ENCODE assay signal across 30 cellular contexts in genomic region chr14:81433378-81433777, GRCh38. TPM values are rescaled to one million over a fixed set of nuclear protein-coding genes. Genes with fewer than 3 reads are reported as not detected.
DNase-seq lines count a peak whose midpoint lies in the region; ATAC-seq, FAIRE-seq and TF ChIP-seq lines count a peak whose summit lies in the region.
"Had no signal": no experiment of that assay in that cellular context is flagged by ENCODE, and none has a peak within 500 bp of the region (broad histone marks: within the 10 kb centered on the region; RNA-seq: fewer than 3 reads in every experiment).

No MANE protein-coding gene starts in this region.

- intact Hi-C loops in mammary epithelial cell (cut with micrococcal nuclease) (no loop called here), MCF 10A (cut with micrococcal nuclease) (loop anchor here (10.0 kb wide), 1 partner anchor 69 kb away; no protein-coding TSS in a partner anchor), PC-3 (cut with micrococcal nuclease) (no loop called here)

- no peak overlapping the region for H3K14ac ChIP-seq in H1 (ENCODE audit: insufficient read length)

- in situ Hi-C loops in mammary epithelial cell (cut with MboI; ENCODE audit: low sequenced_read_pairs in 2 of 2): no loop called here

- no peak overlapping the region for H3K27ac Mint-ChIP-seq in MCF 10A (ENCODE audit: low read depth, unreplicated experiment)
- no peak overlapping the region for H3K27ac Mint-ChIP-seq in activated naive CD8-positive, alpha-beta T cell treated with anti-CD3 and anti-CD28 coated beads, Interleukin-2, amount 50 U/mL, for 24 hours
- H3K27ac Mint-ChIP-seq: activated B cell treated with CpG ODN at 0.5 μM for 24 hours; activated CD4-positive, alpha-beta T cell treated with anti-CD3 and anti-CD28 coated beads, Interleukin-2, amount 10 ng/mL, durations not matched to agents 7 days and 5 days; activated naive CD8-positive, alpha-beta T cell; CD4-positive, CD25-positive, alpha-beta regulatory T cell; naive thymus-derived CD4-positive, alpha-beta T cell; stimulated activated naive B cell treated with anti-CD40 and anti-IgM and Interleukin-4, amounts not matched to agents 10 μg/mL and 1 μg/mL and 100 μg/mL, for 72 hours; T-cell had no signal

- TF ChIP-seq CTCF in mammary epithelial cell (conservative IDR thresholded peaks at IDR 0.05 in 1 of 2, IDR thresholded peaks at IDR 0.05 in 1 of 2; ENCODE audit: extremely low read depth in 1 of 2, insufficient read depth in 1 of 2, low read depth in 1 of 2, low read length in 2 of 2): no peak
- no peak for TF ChIP-seq CTCF in MCF 10A (IDR thresholded peaks at IDR 0.05; ENCODE audit: unreplicated experiment)
- TF ChIP-seq CTCF in H1 (IDR thresholded peaks at IDR 0.05; ENCODE audit: control extremely low read depth in 1 of 3, insufficient read depth in 1 of 3, low read depth in 1 of 3, low read length in 3 of 3): no peak
- TF ChIP-seq CTCF in liver (IDR thresholded peaks at IDR 0.05; ENCODE audit: low read depth, low read length, missing input control): no peak
- TF ChIP-seq CTCF in PC-3 (conservative IDR thresholded peaks at IDR 0.05; ENCODE audit: low read depth, low read length): no peak

- POLR2A ChIA-PET in MCF 10A (lab: Yijun Ruan, JAX): interaction anchor here (1.0 to 6.6 kb wide), 3 partner anchors 27 to 110 kb away, joined by 3 to 78 read pairs (median 10); partner anchors contain the start of gene STON2
- POLR2A ChIA-PET in H1 (lab: Charles Lee; ENCODE audit: partially characterized antibody): interaction anchor here (1.4 kb wide), 1 partner anchor 8 kb away, joined by 5 read pairs; no protein-coding TSS in a partner anchor
- POLR2A ChIA-PET in PC-3 (lab: Charles Lee; ENCODE audit: unreplicated experiment): interaction anchor here (0.6 kb wide), 1 partner anchor 20 kb away, joined by 3 read pairs; no protein-coding TSS in a partner anchor

- H3K56ac ChIP-seq in H1 (replicated peaks; ENCODE audit: insufficient read length, low read depth, low read length): no peak overlapping the region

- no peak overlapping the region for H2BK20ac ChIP-seq in H1 (ENCODE audit: low read length)

- peaks cover 10% of the 10 kb centered on the region for H3K4me1 Mint-ChIP-seq in MCF 10A (ENCODE audit: insufficient read depth, unreplicated experiment)
- H3K4me1 Mint-ChIP-seq in activated naive CD8-positive, alpha-beta T cell treated with anti-CD3 and anti-CD28 coated beads, Interleukin-2, amount 50 U/mL, for 24 hours: peaks cover 12% of the 10 kb centered on the region

- H2BK12ac ChIP-seq in H1 (ENCODE audit: low read depth, low read length): no peak overlapping the region; the same call in 1 of the 2 replicates

- H4K20me1 ChIP-seq in mammary epithelial cell (ENCODE audit: insufficient read depth, low read length) (no peaks in the 10 kb centered on the region), H1 (replicated peaks in 1 of 2; ENCODE audit: control insufficient read depth in 1 of 2, insufficient read depth in 2 of 2, low read length in 2 of 2) (peaks cover 0 to 2% of the 10 kb centered on the region in 2 experiments), PC-3 (ENCODE audit: low read length) (no peaks in the 10 kb centered on the region)

- no peak overlapping the region for H3K4me3 Mint-ChIP-seq in MCF 10A (ENCODE audit: unreplicated experiment)
- H3K4me3 Mint-ChIP-seq in activated naive CD8-positive, alpha-beta T cell treated with anti-CD3 and anti-CD28 coated beads, Interleukin-2, amount 50 U/mL, for 24 hours: no peak overlapping the region
- H3K4me3 Mint-ChIP-seq: activated B cell treated with CpG ODN at 0.5 μM for 24 hours; activated CD4-positive, alpha-beta T cell treated with anti-CD3 and anti-CD28 coated beads, Interleukin-2, amount 10 ng/mL, durations not matched to agents 7 days and 5 days; activated naive CD8-positive, alpha-beta T cell; naive thymus-derived CD4-positive, alpha-beta T cell; stimulated activated naive B cell treated with anti-CD40 and anti-IgM and Interleukin-4, amounts not matched to agents 10 μg/mL and 1 μg/mL and 100 μg/mL, for 72 hours; T-cell had no signal

- H3K79me2 ChIP-seq in mammary epithelial cell (ENCODE audit: insufficient read depth, low read length) (peaks cover 41% of the 10 kb centered on the region), H1 (ENCODE audit: control insufficient read depth in 1 of 2, insufficient read depth in 2 of 2, low read length in 2 of 2) (peaks cover 0 to 62% of the 10 kb centered on the region in 2 experiments; a peak in 2 of 4 replicates), PC-3 (ENCODE audit: low read length) (no peaks in the 10 kb centered on the region)

- H2BK15ac ChIP-seq in H1 (ENCODE audit: low read length): no peak overlapping the region

- no peak overlapping the region for H3K27ac ChIP-seq in mammary epithelial cell (ENCODE audit: insufficient read depth, low read depth, low read length)
- no peak overlapping the region for H3K27ac ChIP-seq in H1 (ENCODE audit: low read depth, low read length)
- no peak overlapping the region for H3K27ac ChIP-seq in liver (ENCODE audit: low read depth in 1 of 2, low read length in 2 of 2)
- no peak overlapping the region for H3K27ac ChIP-seq in PC-3 (ENCODE audit: low read length)
- H3K27ac ChIP-seq: HL-60, SJCRH30, upper lobe of left lung had no signal

- no peaks in the 10 kb centered on the region for H3K9me3 Mint-ChIP-seq in MCF 10A (ENCODE audit: unreplicated experiment)
- no peaks in the 10 kb centered on the region for H3K9me3 Mint-ChIP-seq in activated naive CD8-positive, alpha-beta T cell treated with anti-CD3 and anti-CD28 coated beads, Interleukin-2, amount 50 U/mL, for 24 hours
- H3K9me3 Mint-ChIP-seq: activated B cell treated with CpG ODN at 0.5 μM for 24 hours; activated CD4-positive, alpha-beta T cell treated with anti-CD3 and anti-CD28 coated beads, Interleukin-2, amount 10 ng/mL, durations not matched to agents 7 days and 5 days; stimulated activated naive B cell treated with anti-CD40 and anti-IgM and Interleukin-4, amounts not matched to agents 10 μg/mL and 1 μg/mL and 100 μg/mL, for 72 hours; T-cell had no signal

- TF ChIP-seq POLR2A in H1 (IDR thresholded peaks at IDR 0.05; ENCODE audit: control extremely low read depth in 1 of 2, low read depth in 2 of 2, low read length in 2 of 2): no peak

- H3K36me3 ChIP-seq in mammary epithelial cell (ENCODE audit: insufficient read depth, low read length): no peaks in the 10 kb centered on the region
- H3K36me3 ChIP-seq in H1 (ENCODE audit: control insufficient read depth in 2 of 4, insufficient read depth in 4 of 4, low read length in 3 of 4): no peaks in the 10 kb centered on the region; a peak in 1 of 8 replicates
- H3K36me3 ChIP-seq in liver (ENCODE audit: control insufficient read depth in 4 of 4, insufficient read depth in 3 of 4, low read depth in 1 of 4, low read length in 3 of 4): no peaks in the 10 kb centered on the region
- no peaks in the 10 kb centered on the region for H3K36me3 ChIP-seq in PC-3 (ENCODE audit: low read depth, low read length)
- H3K36me3 ChIP-seq: SJCRH30, upper lobe of left lung had no signal

- H2BK120ac ChIP-seq in H1 (replicated peaks; ENCODE audit: low read depth, low read length): no peak overlapping the region

- H3K27me3 ChIP-seq in mammary epithelial cell (ENCODE audit: insufficient read depth, low read length): no peaks in the 10 kb centered on the region
- peaks cover 1 to 13% (median 8%) of the 10 kb centered on the region in 4 experiments; a peak in 6 of 7 replicates for H3K27me3 ChIP-seq in H1 (replicated peaks in 1 of 4; ENCODE audit: control insufficient read depth in 3 of 4, extremely low read depth in 1 of 4, insufficient read depth in 3 of 4, low read length in 3 of 4)
- no peaks in the 10 kb centered on the region for H3K27me3 ChIP-seq in liver (ENCODE audit: control insufficient read depth in 4 of 4, insufficient read depth in 4 of 4, low read length in 3 of 4)
- peaks cover 9% of the 10 kb centered on the region; the same call in 1 of the 2 replicates for H3K27me3 ChIP-seq in PC-3 (ENCODE audit: low read length)
- H3K27me3 ChIP-seq: SJCRH30 had no signal

- H2AFZ ChIP-seq in mammary epithelial cell (ENCODE audit: low read depth, low read length): no peak overlapping the region
- H2AFZ ChIP-seq in H1 (ENCODE audit: low read length): no peak overlapping the region
- no peak overlapping the region for H2AFZ ChIP-seq in PC-3 (ENCODE audit: low read length)

- no peak overlapping the region for H4K5ac ChIP-seq in H1 (ENCODE audit: insufficient read length, low read depth, low read length)

- H3K9ac ChIP-seq in mammary epithelial cell (ENCODE audit: insufficient read depth, low read length) (no peak overlapping the region), H1 (replicated peaks in 1 of 4; ENCODE audit: extremely low read depth in 1 of 4, low read depth in 3 of 4, low read length in 3 of 4) (no peak overlapping the region), liver (ENCODE audit: low read depth in 1 of 2, low read length in 2 of 2) (no peak overlapping the region), PC-3 (ENCODE audit: low read length) (no peak overlapping the region)

- H3K23me2 ChIP-seq in H1 (ENCODE audit: low read depth, low read length): peaks cover 13% of the 10 kb centered on the region

- no peaks in the 10 kb centered on the region for H3K27me3 Mint-ChIP-seq in MCF 10A (ENCODE audit: insufficient read depth, unreplicated experiment)
- H3K27me3 Mint-ChIP-seq in activated naive CD8-positive, alpha-beta T cell treated with anti-CD3 and anti-CD28 coated beads, Interleukin-2, amount 50 U/mL, for 24 hours: peaks cover 64% of the 10 kb centered on the region

- peak; percentile 21 for DNase-seq in mammary epithelial cell
- DNase-seq in MCF 10A (ENCODE audit: unreplicated experiment): no peak
- DNase-seq in H1 (ENCODE audit: low read depth in 1 of 2, low spot score in 2 of 2): no peak
- DNase-seq in HuH-7.5 (ENCODE audit: low spot score): no peak
- DNase-seq in stimulated activated CD4-positive, alpha-beta T cell treated with anti-CD3 and anti-CD28 coated beads, Interleukin-4, amount 100 ng/mL, for 1 hour: no peak
- no peak for DNase-seq in PC-3
- no peak for DNase-seq in activated naive CD8-positive, alpha-beta T cell treated with anti-CD3 and anti-CD28 coated beads, Interleukin-2, amount 50 U/mL, for 24 hours
- DNase-seq: activated B cell treated with CpG ODN at 0.5 μM for 24 hours; activated CD4-positive, alpha-beta T cell treated with anti-CD3 and anti-CD28 coated beads, Interleukin-2, amount 10 ng/mL, durations not matched to agents 7 days and 5 days; activated effector memory CD4-positive, alpha-beta T cell treated with Interleukin-2 at 50 U/mL for 16 hours; activated T-cell treated with anti-CD3 and anti-CD28 coated beads, Interleukin-2, amount 50 U/mL, for 1 hour; AML-193; Calu3; CD4-positive, CD25-positive, alpha-beta regulatory T cell; islet precursor cell; MV-4-11; naive thymus-derived CD4-positive, alpha-beta T cell; NCI-H1436; NCI-H2081; occipital lobe; retina; SJCRH30; stimulated activated naive B cell treated with anti-CD40 and anti-IgM and Interleukin-4, amounts not matched to agents 10 μg/mL and 1 μg/mL and 100 μg/mL, for 72 hours; T-cell; upper lobe of left lung had no signal

- H3K4ac ChIP-seq in H1 (replicated peaks; ENCODE audit: insufficient read length, low read depth, low read length): no peak overlapping the region

- peaks cover 41% of the 10 kb centered on the region for H3K4me1 ChIP-seq in mammary epithelial cell (ENCODE audit: insufficient read depth, low read length)
- H3K4me1 ChIP-seq in H1 (replicated peaks in 1 of 4; ENCODE audit: control insufficient read depth in 3 of 4, insufficient read depth in 4 of 4, low read length in 3 of 4): peaks cover 7 to 24% (median 13%) of the 10 kb centered on the region in 4 experiments
- peaks cover 0 to 18% (median 13%) of the 10 kb centered on the region in 4 donors for H3K4me1 ChIP-seq in liver (ENCODE audit: control insufficient read depth in 4 of 4, insufficient read depth in 4 of 4, low read length in 3 of 4)
- H3K4me1 ChIP-seq in PC-3 (ENCODE audit: insufficient read depth, low read length): peaks cover 13% of the 10 kb centered on the region

- TF ChIP-seq EP300 in H1 (IDR thresholded peaks at IDR 0.05; ENCODE audit: borderline replicate concordance in 1 of 2, low read depth in 2 of 2, low read length in 2 of 2): no peak

- H3K9me2 ChIP-seq in PC-3 (replicated peaks; ENCODE audit: low read length): no peaks in the 10 kb centered on the region

- H2BK5ac ChIP-seq in H1 (ENCODE audit: low read depth, low read length): no peak overlapping the region

- CTCF ChIA-PET in mammary epithelial cell (lab: Charles Lee; ENCODE audit: low non-redundant PET) (no interaction called here), MCF 10A (lab: Yijun Ruan, JAX) (interaction anchor here (0.6 to 6.9 kb wide), 5 partner anchors 20 to 182 kb away, joined by 3 to 37 read pairs (median 3); no protein-coding TSS in a partner anchor), H1 (lab: Charles Lee; ENCODE audit: partially characterized antibody) (interaction anchor here (0.6 to 3.4 kb wide), 7 partner anchors 9 to 168 kb away, joined by 3 to 22 read pairs (median 3); no protein-coding TSS in a partner anchor), PC-3 (lab: Charles Lee) (no interaction called here)

- H3K4me3 ChIP-seq in mammary epithelial cell (replicated peaks in 1 of 3; ENCODE audit: insufficient read depth in 1 of 3, low read depth in 2 of 3, low read length in 3 of 3): no peak overlapping the region
- H3K4me3 ChIP-seq in H1 (ENCODE audit: extremely low read depth in 1 of 4, insufficient read depth in 2 of 4, low read depth in 3 of 4, low read length in 4 of 4): 0 out of 8 replicates have a peak overlapping the region, but pooled peaks of 1 of the 4 experiments have one; percentile 86
- H3K4me3 ChIP-seq in liver (ENCODE audit: low read depth in 1 of 3, low read length in 3 of 3): no peak overlapping the region
- no peak overlapping the region for H3K4me3 ChIP-seq in PC-3 (ENCODE audit: low read length)
- H3K4me3 ChIP-seq: SJCRH30, skin epidermis, upper lobe of left lung had no signal

- peaks cover 7% of the 10 kb centered on the region; the same call in 1 of the 2 replicates for H3K79me1 ChIP-seq in H1 (ENCODE audit: low read depth, low read length)

- H4K8ac ChIP-seq in H1 (ENCODE audit: extremely low read depth, insufficient read depth, low read length): no peak overlapping the region

- 93% methylated on average over 2 of the region's 2 CpGs for WGBS in mammary epithelial cell (ENCODE audit: low coverage, missing lambda C conversion rate)
- WGBS in H1 (ENCODE audit: extremely low coverage in 1 of 2, insufficient coverage in 1 of 2, insufficient read length in 1 of 2, insufficient replicate concordance in 2 of 2, low coverage in 1 of 2, low lambda C conversion rate in 2 of 2, missing lambda C conversion rate in 1 of 2), 2 experiments: 87% methylated on average over 2 of the region's 2 CpGs; no CpG with 5 or more reads in 1 of the 2 experiments
- WGBS in liver: 82% methylated on average over 2 of the region's 2 CpGs

- no peak for FAIRE-seq in H1 (lab: Jason Lieb, UNC)
- FAIRE-seq: colon had no signal

- no peaks in the 10 kb centered on the region for H3K36me3 Mint-ChIP-seq in MCF 10A (ENCODE audit: insufficient read depth, unreplicated experiment)
- no peaks in the 10 kb centered on the region for H3K36me3 Mint-ChIP-seq in activated naive CD8-positive, alpha-beta T cell treated with anti-CD3 and anti-CD28 coated beads, Interleukin-2, amount 50 U/mL, for 24 hours (ENCODE audit: low read depth)
- H3K36me3 Mint-ChIP-seq: activated naive CD8-positive, alpha-beta T cell; CD4-positive, CD25-positive, alpha-beta regulatory T cell; stimulated activated naive B cell treated with anti-CD40 and anti-IgM and Interleukin-4, amounts not matched to agents 10 μg/mL and 1 μg/mL and 100 μg/mL, for 72 hours; T-cell had no signal

- H3K9me3 ChIP-seq in mammary epithelial cell (replicated peaks; ENCODE audit: insufficient read depth, low read length) (no peaks in the 10 kb centered on the region), H1 (ENCODE audit: insufficient read depth in 2 of 2, low read depth in 1 of 2, low read length in 1 of 2) (no peaks in the 10 kb centered on the region), liver (ENCODE audit: control insufficient read depth in 4 of 4, low read length in 3 of 4) (no peaks in the 10 kb centered on the region), PC-3 (ENCODE audit: low read length) (no peaks in the 10 kb centered on the region)
- H3K9me3 ChIP-seq: SJCRH30, upper lobe of left lung had no signal

- H3K4me2 ChIP-seq in mammary epithelial cell (ENCODE audit: insufficient read depth, low read depth, low read length) (no peak overlapping the region), H1 (ENCODE audit: insufficient read depth in 1 of 2, low read depth in 2 of 2, low read length in 2 of 2) (no peak overlapping the region; a peak in 2 of 4 replicates), PC-3 (ENCODE audit: low read length) (no peak overlapping the region)

- TF ChIP-seq RAD21 in H1 (IDR thresholded peaks at IDR 0.05 in 1 of 2, conservative IDR thresholded peaks at IDR 0.05 in 1 of 2; ENCODE audit: low read depth in 2 of 2, low read length in 2 of 2) (no peak), liver (IDR thresholded peaks at IDR 0.05) (no peak)

- dilution Hi-C loops in mammary epithelial cell (cut with HindIII; ENCODE audit: low sequenced_read_pairs): loop anchor here (10.0 kb wide), 1 partner anchor 119 kb away; no protein-coding TSS in a partner anchor

- H2AK5ac ChIP-seq in H1 (ENCODE audit: low read depth, low read length): no peak overlapping the region

- H3F3A ChIP-seq in PC-3 (ENCODE audit: low read length, unreplicated experiment): no peaks in the 10 kb centered on the region

- no TSS peak for BruUV-seq in mammary epithelial cell (replicated peaks; lab: Mats Ljungman, UMichigan)
- BruUV-seq in MCF 10A (replicated peaks; lab: Mats Ljungman, UMichigan): no TSS peak
- no TSS peak for BruUV-seq in PC-3 (replicated peaks; lab: Mats Ljungman, UMichigan)

- no peak overlapping the region for H4K91ac ChIP-seq in H1 (replicated peaks; ENCODE audit: insufficient read length, low read length)

- H3K23ac ChIP-seq in H1 (ENCODE audit: insufficient read length): no peak overlapping the region

- ATAC-seq in PC-3: no peak
- no peak for ATAC-seq in activated naive CD8-positive, alpha-beta T cell treated with anti-CD3 and anti-CD28 coated beads, Interleukin-2, amount 50 U/mL, for 24 hours
- ATAC-seq: naive thymus-derived CD4-positive, alpha-beta T cell; stimulated activated naive B cell treated with anti-CD40 and anti-IgM and Interleukin-4, amounts not matched to agents 10 μg/mL and 1 μg/mL and 100 μg/mL, for 72 hours; T-cell had no signal

- H3K18ac ChIP-seq in H1 (ENCODE audit: extremely low read depth, low read length): no peak overlapping the region

RNA-seq across cellular contexts. Expression of gene STON2, which starts 33.3 kb away (rescaled TPM):
- total RNA-seq in mammary epithelial cell (100 to 1,000 TPM; 125 to 327 TPM), MCF 10A (2022) (20.9 and 23.5 TPM in 2 replicates), liver (10 to 100 TPM; 11.9 to 30.0 TPM), PC-3 (2014; rRNA removed) (12.3 and 16.1 TPM in 2 replicates)
- polyA plus RNA-seq in mammary epithelial cell (54.2 TPM), H1 (2011; rRNA removed) (8.2 and 8.9 TPM in 2 replicates), liver (1 to 10 TPM; 1.9 to 2.6 TPM)
- 171 TPM for polyA minus RNA-seq in mammary epithelial cell
- 50.0 TPM in 2 replicates for total RNA-seq in H1 (2021; fragmentation: NEBNext Ultra II Directional; extraction: Animal tissue kit (Norgen Biotek cat#: 25700))
- polyA plus RNA-seq in H1 (2011; cell fraction: cytosol; rRNA removed): 9.2 TPM
- polyA plus RNA-seq in H1 (2011; cell fraction: nucleus; rRNA removed): 17.7 TPM
- 7.4 to 15.0 TPM (median 10.7 TPM) in 4 replicates for polyA plus RNA-seq in H1 (2012, experiment 1 of 2)
- polyA plus RNA-seq in H1 (2012, experiment 2 of 2): 0.85 TPM
- 12.7 TPM for polyA plus RNA-seq in H1 (2013, experiment 1 of 2)
- polyA plus RNA-seq in H1 (2013, experiment 2 of 2): 11.8 TPM
- 110 and 154 TPM in 2 replicates for polyA minus RNA-seq in H1 (2011; rRNA and poly(A)+ RNA removed)
- polyA minus RNA-seq in H1 (2011; cell fraction: cytosol; rRNA and poly(A)+ RNA removed): 38.5 TPM
- polyA minus RNA-seq in H1 (2011; cell fraction: nucleus; rRNA and poly(A)+ RNA removed): 89.6 TPM
- total RNA-seq: activated B cell treated with CpG ODN at 0.5 μM for 24 hours had no signal
- polyA plus RNA-seq: CD4-positive, CD25-positive, alpha-beta regulatory T cell; naive thymus-derived CD4-positive, alpha-beta T cell had no signal

Comparison
In these comparisons a context has a peak if more than half of its experiments do, and no peak if none do; other contexts are left out.
1. CTCF ChIA-PET loops: an anchor here in MCF 10A (0.6 to 6.9 kb wide) and H1 (0.6 to 3.4 kb wide); none called in mammary epithelial cell and PC-3.